In the genomic region with DNA sequence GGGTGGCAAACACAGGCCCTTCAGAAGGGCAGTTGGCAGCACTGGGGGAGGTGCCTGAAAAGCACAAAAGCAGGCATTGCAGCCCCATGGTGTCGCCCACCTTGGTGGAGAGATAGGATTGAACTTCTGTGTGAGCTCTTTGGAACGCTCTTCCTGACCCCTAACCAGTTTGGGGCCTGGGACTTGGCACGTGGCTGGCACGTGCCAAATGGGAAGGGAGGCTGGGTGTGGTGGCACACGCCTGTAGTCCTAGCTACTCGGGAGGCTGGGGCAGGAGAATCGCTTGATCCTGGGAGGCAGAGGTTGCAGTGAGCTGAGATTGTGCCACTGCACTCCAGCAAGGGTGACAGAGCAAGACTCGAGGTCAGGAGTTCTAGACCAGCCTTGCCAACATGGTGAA, we compare ENCODE assay signal across 7 cellular contexts. TPM values are rescaled to one million over a fixed set of nuclear protein-coding genes. Genes with fewer than 3 reads are reported as not detected.
DNase-seq lines count a peak whose midpoint lies in the region; ATAC-seq and TF ChIP-seq lines count a peak whose summit lies in the region.
"Not testable (repeated sequence)": the region's sequence is repeated elsewhere in the genome, so short reads cannot be mapped to it uniquely, and the experiment has no call there.

No MANE protein-coding gene starts in this region.

- not testable (repeated sequence) for H3K27me3 ChIP-seq in Caco-2 (replicated peaks; ENCODE audit: control insufficient read depth, insufficient read depth, low read length); Karpas-422 (ENCODE audit: low read length)
- H3K27me3 ChIP-seq in neural progenitor cell, result peaks cover 32% of the 10 kb centered on the region

- not testable (repeated sequence) for H3K27ac ChIP-seq in Karpas-422 (ENCODE audit: low read length); neural progenitor cell
- peak overlapping the region; percentile 82 for H3K27ac ChIP-seq in VCaP

- H4K20me1 ChIP-seq in Karpas-422 (ENCODE audit: insufficient read depth, low read depth, low read length); neural progenitor cell (ENCODE audit: low read depth): not testable (repeated sequence)

- CTCF ChIA-PET in Caco-2 (lab: Charles Lee), result interaction anchor here (1.8 kb wide), 1 partner anchor 69 kb away, joined by 6 read pairs; no protein-coding TSS in a partner anchor

- H3K79me2 ChIP-seq in Karpas-422 (ENCODE audit: low read length), result not testable (repeated sequence)
- H3K79me2 ChIP-seq in neural progenitor cell (ENCODE audit: low read depth), result peaks cover 24% of the 10 kb centered on the region

- not testable (repeated sequence) for H3K9me3 Mint-ChIP-seq in Caco-2 (ENCODE audit: unreplicated experiment); activated T-cell treated with anti-CD3 and anti-CD28 coated beads, Interleukin-2, amount 50 U/mL, for 4 hours; activated naive CD8-positive, alpha-beta T cell treated with anti-CD3 and anti-CD28 coated beads, Interleukin-2, amount 50 U/mL, for 24 hours; neural progenitor cell

- not testable (repeated sequence) for H3K9ac ChIP-seq in Karpas-422 (ENCODE audit: low read length); neural progenitor cell

- not testable (repeated sequence) for H3K27ac Mint-ChIP-seq in Caco-2 (ENCODE audit: unreplicated experiment); activated naive CD8-positive, alpha-beta T cell treated with anti-CD3 and anti-CD28 coated beads, Interleukin-2, amount 50 U/mL, for 24 hours; neural progenitor cell

- H2AFZ ChIP-seq in Karpas-422 (ENCODE audit: low read length); neural progenitor cell (replicated peaks): not testable (repeated sequence)

- not testable (repeated sequence) for ATAC-seq in activated T-cell treated with anti-CD3 and anti-CD28 coated beads, Interleukin-2, amount 50 U/mL, for 4 hours; activated naive CD8-positive, alpha-beta T cell treated with anti-CD3 and anti-CD28 coated beads, Interleukin-2, amount 50 U/mL, for 24 hours

- intact Hi-C loops in Caco-2 (cut with micrococcal nuclease; ENCODE audit: unreplicated experiment), result not testable (repeated sequence)

- H3F3A ChIP-seq in neural progenitor cell (ENCODE audit: low read depth), result not testable (repeated sequence)

- not testable (repeated sequence) for TF ChIP-seq CTCF in Caco-2 (IDR thresholded peaks at IDR 0.05; ENCODE audit: insufficient read depth in 1 of 2, low read depth in 1 of 2, low read length in 1 of 2, severe bottlenecking in 1 of 2, unreplicated experiment in 1 of 2); VCaP (conservative IDR thresholded peaks at IDR 0.05); neural progenitor cell (IDR thresholded peaks at IDR 0.05)

- H3K4me1 ChIP-seq in Caco-2; Karpas-422 (ENCODE audit: low read length); neural progenitor cell: not testable (repeated sequence)

- not testable (repeated sequence) for H3K4me3 ChIP-seq in Caco-2 (ENCODE audit: low read depth, low read length); Karpas-422 (ENCODE audit: low read length); neural progenitor cell

- H3K27me3 Mint-ChIP-seq in Caco-2 (ENCODE audit: insufficient read depth, unreplicated experiment); activated naive CD8-positive, alpha-beta T cell treated with anti-CD3 and anti-CD28 coated beads, Interleukin-2, amount 50 U/mL, for 24 hours; neural progenitor cell (ENCODE audit: insufficient read depth, low read depth): not testable (repeated sequence)
- peaks cover 11% of the 10 kb centered on the region for H3K27me3 Mint-ChIP-seq in activated T-cell treated with anti-CD3 and anti-CD28 coated beads, Interleukin-2, amount 50 U/mL, for 4 hours (ENCODE audit: low read depth)

- not testable (repeated sequence) for H3K9me3 ChIP-seq in Caco-2; Karpas-422 (ENCODE audit: low read length); neural progenitor cell (ENCODE audit: low read depth)

- not testable (repeated sequence) for DNase-seq in Caco-2; Karpas-422; activated T-cell treated with anti-CD3 and anti-CD28 coated beads, Interleukin-2, amount 50 U/mL, for 4 hours; activated naive CD8-positive, alpha-beta T cell treated with anti-CD3 and anti-CD28 coated beads, Interleukin-2, amount 50 U/mL, for 24 hours; neural progenitor cell (ENCODE audit: low spot score)
- peak; percentile 11 for DNase-seq in islet precursor cell

- not testable (repeated sequence) for BruUV-seq in Caco-2 (replicated peaks; lab: Mats Ljungman, UMichigan)

- POLR2A ChIA-PET in Caco-2 (lab: Charles Lee), result not testable (repeated sequence)

- not testable (repeated sequence) for H3K36me3 ChIP-seq in Caco-2 (ENCODE audit: control insufficient read depth, insufficient read depth, low read length); Karpas-422 (ENCODE audit: insufficient read depth, low read length); neural progenitor cell

- H3K4me3 Mint-ChIP-seq in Caco-2 (ENCODE audit: unreplicated experiment) (peak overlapping the region; percentile 96), neural progenitor cell (peak overlapping the region; percentile 90)
- peak overlapping the region; percentile 91 for H3K4me3 Mint-ChIP-seq in activated T-cell treated with anti-CD3 and anti-CD28 coated beads, Interleukin-2, amount 50 U/mL, for 4 hours
- H3K4me3 Mint-ChIP-seq in activated naive CD8-positive, alpha-beta T cell treated with anti-CD3 and anti-CD28 coated beads, Interleukin-2, amount 50 U/mL, for 24 hours, result peak overlapping the region; percentile 85

- H3K4me2 ChIP-seq in Karpas-422 (ENCODE audit: low read depth, low read length, poor library complexity, severe bottlenecking) (peak overlapping the region; percentile 68), neural progenitor cell (peak overlapping the region; percentile 87)

- H3K36me3 Mint-ChIP-seq in Caco-2 (ENCODE audit: insufficient read depth, unreplicated experiment); activated T-cell treated with anti-CD3 and anti-CD28 coated beads, Interleukin-2, amount 50 U/mL, for 4 hours (ENCODE audit: insufficient read depth); activated naive CD8-positive, alpha-beta T cell treated with anti-CD3 and anti-CD28 coated beads, Interleukin-2, amount 50 U/mL, for 24 hours (ENCODE audit: low read depth); neural progenitor cell: not testable (repeated sequence)

- H3K4me1 Mint-ChIP-seq in Caco-2 (ENCODE audit: low read depth, unreplicated experiment), result not testable (repeated sequence)
- peaks cover 18% of the 10 kb centered on the region for H3K4me1 Mint-ChIP-seq in activated T-cell treated with anti-CD3 and anti-CD28 coated beads, Interleukin-2, amount 50 U/mL, for 4 hours (ENCODE audit: low read depth)
- peaks cover 22% of the 10 kb centered on the region for H3K4me1 Mint-ChIP-seq in activated naive CD8-positive, alpha-beta T cell treated with anti-CD3 and anti-CD28 coated beads, Interleukin-2, amount 50 U/mL, for 24 hours
- H3K4me1 Mint-ChIP-seq in neural progenitor cell, result peaks cover 18% of the 10 kb centered on the region

- not testable (repeated sequence) for H3K9me2 ChIP-seq in Karpas-422 (replicated peaks; ENCODE audit: insufficient read depth, low read length)

RNA-seq across cellular contexts. Expression of gene NBPF3, which starts 1.0 kb away (rescaled TPM):
- total RNA-seq in Caco-2 (2022) (14.3 and 14.9 TPM in 2 replicates), neural progenitor cell (ENCODE audit: low replicate concordance) (18.5 and 22.0 TPM in 2 replicates)
- total RNA-seq in Karpas-422 (2014; rRNA removed; shearing (Covaris generic); ENCODE audit: low replicate concordance), result 3.6 and 5.3 TPM in 2 replicates
- 1 to 10 TPM; 4.2 to 4.8 (median 4.3) TPM for total RNA-seq in activated T-cell treated with anti-CD3 and anti-CD28 coated beads, Interleukin-2, amount 50 U/mL, for 4 hours
